In genomic region chr3:70737656-70738309, GRCh38 we compare ENCODE assay signal across 15 cellular contexts.
A peak's percentile ranks its signal among the peaks of the same experiment; 100 is the strongest.
DNase-seq lines count a peak whose midpoint lies in the region; ATAC-seq, FAIRE-seq and TF ChIP-seq lines count a peak whose summit lies in the region.
"Had no signal": no experiment of that assay in that cellular context is flagged by ENCODE, and none has a peak within 500 bp of the region (broad histone marks: within the 10 kb centered on the region; RNA-seq: fewer than 3 reads in every experiment).

No MANE protein-coding gene starts in this region.

- H3K36me3 ChIP-seq in K562 (ENCODE audit: control insufficient read depth, insufficient read depth, low read length) (no peaks in the 10 kb centered on the region), HepG2 (replicated peaks in 1 of 2; ENCODE audit: control insufficient read depth in 1 of 2, insufficient read depth in 2 of 2, low read length in 2 of 2) (no peaks in the 10 kb centered on the region)
- H3K36me3 ChIP-seq: heart left ventricle, Peyer's patch had no signal

- H3K79me2 ChIP-seq in K562 (ENCODE audit: control insufficient read depth, insufficient read depth, low read length) (no peaks in the 10 kb centered on the region), HepG2 (ENCODE audit: insufficient read depth, low read length) (no peaks in the 10 kb centered on the region)

- H3K9ac ChIP-seq in K562 (ENCODE audit: insufficient read depth in 1 of 2, low read depth in 2 of 2, low read length in 2 of 2) (no peak overlapping the region), HepG2 (ENCODE audit: insufficient read depth, low read depth, low read length) (no peak overlapping the region)

- no peak overlapping the region for H3K4me2 ChIP-seq in K562 (ENCODE audit: insufficient read depth, low read length)
- H3K4me2 ChIP-seq in HepG2 (ENCODE audit: low read depth, low read length): no peak overlapping the region

- 0% methylated on average over 2 of the region's 2 CpGs for WGBS in K562 (ENCODE audit: insufficient coverage, low coverage, missing lambda C conversion rate)
- 0% methylated on average over 2 of the region's 2 CpGs for WGBS in HepG2 (ENCODE audit: low lambda C conversion rate)

- intact Hi-C loops in K562 (cut with micrococcal nuclease): no loop called here
- intact Hi-C loops in HepG2 (cut with micrococcal nuclease; ENCODE audit: unreplicated experiment): no loop called here

- H3K27ac ChIP-seq in K562 (ENCODE audit: extremely low read depth, low read depth, low read length) (no peak overlapping the region), HepG2 (ENCODE audit: extremely low read length, insufficient read depth, low read length) (no peak overlapping the region), foreskin keratinocyte (no peak overlapping the region)
- H3K27ac ChIP-seq: heart left ventricle, Peyer's patch had no signal

- DNase-seq in GDM1 (lab: John Stamatoyannopoulos, UW) (peak; percentile 10), NCI-H2081 (lab: John Stamatoyannopoulos, UW) (peak; percentile 35 to 77), K562 (ENCODE audit: extremely low read depth in 1 of 4, low spot score in 3 of 4) (no peak), HepG2 (ENCODE audit: low spot score) (peak; percentile 25), NCI-H187 treated with DMSO at 0.1 percent for 48 hours (lab: John Stamatoyannopoulos, UW) (no peak), NOMO-1 treated with DMSO at 0.1 percent for 48 hours (lab: John Stamatoyannopoulos, UW; ENCODE audit: unreplicated experiment) (no peak), foreskin keratinocyte (no peak)
- DNase-seq: activated naive CD8-positive, alpha-beta T cell treated with anti-CD3 and anti-CD28 coated beads, Interleukin-2, amount 10 ng/mL, durations not matched to agents 7 days and 5 days; heart left ventricle; NCI-H2227 treated with DMSO at 0.1 percent for 48 hours; Peyer's patch; T-cell had no signal

- H3K4me3 ChIP-seq in K562 (no peak overlapping the region), HepG2 (replicated peaks in 1 of 3; ENCODE audit: insufficient read depth in 1 of 3, low read depth in 2 of 3, low read length in 3 of 3) (no peak overlapping the region)
- H3K4me3 ChIP-seq: heart left ventricle, Peyer's patch had no signal

- TF ChIP-seq RAD21 in K562 (CRISPR knock-in tag; conservative IDR thresholded peaks at IDR 0.05 in 1 of 2, IDR thresholded peaks at IDR 0.05 in 1 of 2) (no peak), HepG2 (CRISPR knock-in tag; IDR thresholded peaks at IDR 0.05) (no peak)

- no peak for ATAC-seq in K562
- peak; percentile 90 for ATAC-seq in HepG2
- no peak for ATAC-seq in HG03025 (IDR thresholded peaks at IDR 0.05; ENCODE audit: low FRiP score, unreplicated experiment)
- no peak for ATAC-seq in foreskin keratinocyte
- ATAC-seq: activated CD4-positive, CD25-positive, alpha-beta regulatory T cell treated with anti-CD3 and anti-CD28 coated beads, Interleukin-2, amount 50 U/mL, for 24 hours; HCT116; heart left ventricle; T-cell had no signal

- no peaks in the 10 kb centered on the region for H3K27me3 ChIP-seq in K562 (ENCODE audit: control insufficient read depth in 2 of 2, insufficient read depth in 2 of 2, low read length in 2 of 2)
- no peaks in the 10 kb centered on the region for H3K27me3 ChIP-seq in HepG2 (ENCODE audit: control insufficient read depth in 1 of 2, insufficient read depth in 2 of 2, low read length in 2 of 2)
- no peaks in the 10 kb centered on the region for H3K27me3 ChIP-seq in foreskin keratinocyte
- H3K27me3 ChIP-seq: heart left ventricle, Peyer's patch had no signal

- H4K20me1 ChIP-seq in K562 (replicated peaks; ENCODE audit: control insufficient read depth, insufficient read depth, low read length): no peaks in the 10 kb centered on the region
- no peaks in the 10 kb centered on the region for H4K20me1 ChIP-seq in HepG2 (ENCODE audit: insufficient read depth, low read length)

- in situ Hi-C loops in K562 (cut with MboI): no loop called here
- in situ Hi-C loops in HepG2 (cut with HindIII; ENCODE audit: extremely low pct_ligation_motif_present, low pct_unique_long_range_greater_than_20kb): no loop called here

- H2AFZ ChIP-seq in K562 (ENCODE audit: low read depth, low read length) (no peak overlapping the region), HepG2 (ENCODE audit: low read length) (no peak overlapping the region)

- H3K9me3 ChIP-seq in K562 (replicated peaks; ENCODE audit: control insufficient read depth, insufficient read depth, low read depth, low read length) (no peaks in the 10 kb centered on the region), HepG2 (ENCODE audit: low read length) (no peaks in the 10 kb centered on the region)
- H3K9me3 ChIP-seq: heart left ventricle, Peyer's patch had no signal

- CTCF ChIA-PET in K562 (lab: Yijun Ruan, JAX; ENCODE audit: low intra/inter-chr PET ratio) (no interaction called here), HepG2 (lab: Yijun Ruan, JAX; ENCODE audit: low intra/inter-chr PET ratio, low total read pairs) (no interaction called here)

- H3K4me1 ChIP-seq in K562 (replicated peaks in 1 of 2; ENCODE audit: control insufficient read depth in 2 of 2, insufficient read depth in 2 of 2, low read length in 2 of 2) (no peaks in the 10 kb centered on the region), HepG2 (ENCODE audit: insufficient read depth, low read length) (peaks cover 8% of the 10 kb centered on the region), foreskin keratinocyte (peaks cover 3% of the 10 kb centered on the region)
- H3K4me1 ChIP-seq: heart left ventricle, Peyer's patch had no signal

- POLR2A ChIA-PET in K562 (lab: Yijun Ruan, JAX) (no interaction called here), HepG2 (lab: Yijun Ruan, JAX) (no interaction called here)

- TF ChIP-seq CTCF in K562 (IDR thresholded peaks at IDR 0.05 in 2 of 3, conservative IDR thresholded peaks at IDR 0.05 in 1 of 3; ENCODE audit: insufficient read depth in 2 of 3, low read depth in 1 of 3, low read length in 3 of 3) (no peak), HepG2 (CRISPR knock-in tag; IDR thresholded peaks at IDR 0.05) (no peak), foreskin keratinocyte (conservative IDR thresholded peaks at IDR 0.05) (no peak)

- BruUV-seq in K562 (replicated peaks; lab: Mats Ljungman, UMichigan) (no TSS peak), HepG2 (replicated peaks; lab: Mats Ljungman, UMichigan) (no TSS peak)

- TF ChIP-seq POLR2A in K562 (conservative IDR thresholded peaks at IDR 0.05) (no peak), HepG2 (IDR thresholded peaks at IDR 0.05; ENCODE audit: insufficient read depth in 1 of 2, low read depth in 2 of 2, low read length in 2 of 2) (no peak)

- no peaks in the 10 kb centered on the region for H3K9me1 ChIP-seq in K562 (ENCODE audit: control insufficient read depth, insufficient read depth, low read length)

- no peak for TF ChIP-seq EP300 in K562 (IDR thresholded peaks at IDR 0.05; ENCODE audit: low read length)
- no peak for TF ChIP-seq EP300 in HepG2 (IDR thresholded peaks at IDR 0.05; ENCODE audit: low read depth in 2 of 2, low read length in 2 of 2)
- no peak for TF ChIP-seq EP300 in HepG2 (CRISPR knock-in tag; IDR thresholded peaks at IDR 0.05; ENCODE audit: borderline replicate concordance)

- FAIRE-seq in K562 (lab: Jason Lieb, UNC) (no peak), HepG2 (lab: Jason Lieb, UNC) (no peak)

TF ChIP-seq in K562, 482 proteins besides CTCF, POLR2A, EP300 and RAD21 (continues in another document):
- peak; percentile 94 for TF ChIP-seq MYNN (IDR thresholded peaks at IDR 0.05)
- no peak for TF ChIP-seq MYNN (CRISPR knock-in tag; IDR thresholded peaks at IDR 0.05)
- TF ChIP-seq MAFK (IDR thresholded peaks at IDR 0.05; ENCODE audit: low read length): no peak
- 0 out of 2 replicates have a peak, but pooled peaks have one; percentile 32 for TF ChIP-seq ZNF384 (IDR thresholded peaks at IDR 0.05; ENCODE audit: low read depth, low read length)
- TF ChIP-seq ATF7 (IDR thresholded peaks at IDR 0.05): no peak
- TF ChIP-seq SRSF1 (IDR thresholded peaks at IDR 0.05; ENCODE audit: low read depth, low read length): no peak
- no peak for TF ChIP-seq ATF3 (IDR thresholded peaks at IDR 0.05)
- no peak for TF ChIP-seq ATF3 (CRISPR knock-in tag; conservative IDR thresholded peaks at IDR 0.05)
- peak; percentile 45; the same call in 1 of the 2 replicates for TF ChIP-seq RFX1 (IDR thresholded peaks at IDR 0.05)
- no peak for TF ChIP-seq TFAM (CRISPR knock-in tag; conservative IDR thresholded peaks at IDR 0.05)
- TF ChIP-seq ZNF75A (CRISPR knock-in tag; IDR thresholded peaks at IDR 0.05): no peak

TF ChIP-seq in HepG2, 621 proteins besides CTCF, POLR2A, EP300 and RAD21 (continues in another document):
- TF ChIP-seq SIX4 (CRISPR knock-in tag; IDR thresholded peaks at IDR 0.05) (no peak), ZNF766 (CRISPR knock-in tag; IDR thresholded peaks at IDR 0.05; ENCODE audit: borderline replicate concordance) (no peak), SMAD1 (CRISPR knock-in tag; IDR thresholded peaks at IDR 0.05; ENCODE audit: borderline replicate concordance, low read depth) (no peak), SOX13 (IDR thresholded peaks at IDR 0.05) (no peak), SOX13 (CRISPR knock-in tag; conservative IDR thresholded peaks at IDR 0.05 in 1 of 2, IDR thresholded peaks at IDR 0.05 in 1 of 2) (no peak), FOXP1 (IDR thresholded peaks at IDR 0.05) (no peak), FOXP1 (CRISPR knock-in tag; IDR thresholded peaks at IDR 0.05) (peak; percentile 84), FOXP4 (CRISPR knock-in tag; IDR thresholded peaks at IDR 0.05) (peak; percentile 39; the same call in 1 of the 2 replicates), FOXA1 (IDR thresholded peaks at IDR 0.05) (peak; percentile 65), FOXA1 (CRISPR knock-in tag; IDR thresholded peaks at IDR 0.05) (peak; percentile 76)

Comparison
In these comparisons a context has a peak if more than half of its experiments do, and no peak if none do; other contexts are left out.
1. DNase-seq: peak in GDM1 (single experiment), NCI-H2081 (2 of 2) and HepG2 (single experiment); none in K562 (0 of 4), NCI-H187 treated with DMSO at 0.1 percent for 48 hours (single experiment), NOMO-1 treated with DMSO at 0.1 percent for 48 hours (single experiment) and foreskin keratinocyte (0 of 2).